Comparison of ENCODE assay signal across 11 cellular contexts in the genomic region with DNA sequence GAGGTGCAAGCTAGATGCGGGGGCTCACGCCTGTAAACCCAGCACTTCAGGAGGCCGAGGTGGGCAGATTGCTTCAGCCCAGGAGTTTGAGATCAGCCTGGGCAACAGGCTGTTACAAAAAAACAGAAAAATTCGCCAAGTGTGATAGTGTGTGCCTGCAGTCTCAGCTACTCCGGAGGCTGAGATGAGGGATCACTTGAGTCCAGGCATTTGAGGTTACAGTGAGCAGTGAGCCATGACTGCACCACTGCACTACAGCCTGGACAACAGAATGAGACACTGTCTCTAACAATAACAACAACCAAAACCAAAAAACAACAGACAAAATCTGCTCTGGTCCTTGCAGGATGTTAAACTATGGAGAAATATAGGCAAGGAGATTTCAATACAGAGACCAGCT. TPM values are rescaled to one million over a fixed set of nuclear protein-coding genes. Genes with fewer than 3 reads are reported as not detected.
A peak's percentile ranks its signal among the peaks of the same experiment; 100 is the strongest.
DNase-seq lines count a peak whose midpoint lies in the region; FAIRE-seq and TF ChIP-seq lines count a peak whose summit lies in the region.
"Had no signal": no experiment of that assay in that cellular context is flagged by ENCODE, and none has a peak within 500 bp of the region (broad histone marks: within the 10 kb centered on the region; RNA-seq: fewer than 3 reads in every experiment).

No MANE protein-coding gene starts in this region.

- no peak overlapping the region for H2BK12ac ChIP-seq in trophoblast cell (ENCODE audit: low read length)

- H3K4me1 ChIP-seq in endothelial cell of umbilical vein (ENCODE audit: control insufficient read depth, extremely low read depth, insufficient read depth, low read length) = peaks cover 34% of the 10 kb centered on the region
- H3K4me1 ChIP-seq in trophoblast cell (ENCODE audit: control insufficient read depth in 1 of 2, insufficient read depth in 2 of 2, low read length in 2 of 2) = peaks cover 6 to 10% of the 10 kb centered on the region in 2 experiments

- peak overlapping the region; percentile 89 for H3K4ac ChIP-seq in trophoblast cell (ENCODE audit: low read depth, low read length)

- H2AFZ ChIP-seq in endothelial cell of umbilical vein (ENCODE audit: low read depth, low read length) (no peak overlapping the region), trophoblast cell (ENCODE audit: insufficient read depth, low read length, poor library complexity) (no peak overlapping the region)

- H4K12ac ChIP-seq in trophoblast cell (ENCODE audit: low read depth, low read length) = no peak overlapping the region

- no peak for TF ChIP-seq POLR2A in GM12891 (IDR thresholded peaks at IDR 0.05; ENCODE audit: low read depth, low read length)
- TF ChIP-seq POLR2A in endothelial cell of umbilical vein (IDR thresholded peaks at IDR 0.05; ENCODE audit: low read depth, low read length) = no peak

- no peaks in the 10 kb centered on the region for H3K9me3 ChIP-seq in endothelial cell of umbilical vein (replicated peaks; ENCODE audit: control insufficient read depth, insufficient read depth, low read length)
- no peaks in the 10 kb centered on the region for H3K9me3 ChIP-seq in trophoblast cell (ENCODE audit: insufficient read depth, low read depth, low read length)
- H3K9me3 ChIP-seq: tibial nerve had no signal

- DNase-seq in GM12891 (ENCODE audit: insufficient read length, low spot score) (no peak), OCI-M1 (lab: John Stamatoyannopoulos, UW) (peak; percentile 20), endothelial cell of umbilical vein (ENCODE audit: low read depth, low spot score) (no peak), trophoblast cell (no peak), Kasumi-1 (lab: John Stamatoyannopoulos, UW) (no peak)
- DNase-seq in stimulated activated naive CD4-positive, alpha-beta T cell (lab: John Stamatoyannopoulos, UW) = no peak
- no peak for DNase-seq in activated CD4-positive, alpha-beta T cell treated with anti-CD3 and anti-CD28 coated beads for 4 hours
- DNase-seq in stimulated activated CD4-positive, alpha-beta T cell treated with anti-CD3 and anti-CD28 coated beads, Interleukin-2, amount 100 ng/mL, for 24 hours = no peak
- DNase-seq: COR-L47 had no signal

- CTCF ChIA-PET in endothelial cell of umbilical vein (lab: Charles Lee) = interaction anchor here (1.0 to 3.7 kb wide), 5 partner anchors 9 to 111 kb away, joined by 4 to 23 read pairs (median 7); a partner anchor contains a TSS

- H3K18ac ChIP-seq in trophoblast cell (ENCODE audit: low read length) = no peak overlapping the region

- H4K91ac ChIP-seq in trophoblast cell (ENCODE audit: low read depth, low read length) = peak overlapping the region; percentile 43

- H2BK5ac ChIP-seq in trophoblast cell (ENCODE audit: low read depth, low read length, poor library complexity) = peak overlapping the region; percentile 6

- peak overlapping the region; percentile 89 for H3K4me2 ChIP-seq in endothelial cell of umbilical vein (ENCODE audit: insufficient read depth, low read length)
- H3K4me2 ChIP-seq in trophoblast cell (ENCODE audit: low read length) = no peak overlapping the region

- WGBS in trophoblast cell (ENCODE audit: extremely low coverage, insufficient coverage, insufficient read length) = no CpG with 5 or more reads among the region's 5 CpGs

- H3K9ac ChIP-seq in endothelial cell of umbilical vein (replicated peaks; ENCODE audit: extremely low read depth, insufficient read depth, low read length) = peak overlapping the region; percentile 27
- no peak overlapping the region for H3K9ac ChIP-seq in trophoblast cell (ENCODE audit: low read length)

- intact Hi-C loops in endothelial cell of umbilical vein (cut with micrococcal nuclease) = loop anchor here (1.0 kb wide), 2 partner anchors 10 to 12 kb away; no protein-coding TSS in a partner anchor

- H2AK5ac ChIP-seq in trophoblast cell (ENCODE audit: low read length) = no peak overlapping the region

- H3K4me3 ChIP-seq in endothelial cell of umbilical vein (replicated peaks in 1 of 3; ENCODE audit: insufficient read depth in 1 of 3, low read depth in 1 of 3, low read length in 3 of 3) = no peak overlapping the region
- H3K4me3 ChIP-seq in trophoblast cell (ENCODE audit: low read depth, low read length) = no peak overlapping the region
- H3K4me3 ChIP-seq: tibial nerve had no signal

- no peak for FAIRE-seq in GM12891 (lab: Jason Lieb, UNC)
- FAIRE-seq in endothelial cell of umbilical vein (lab: Jason Lieb, UNC) = no peak

- no peak overlapping the region for H4K8ac ChIP-seq in trophoblast cell (ENCODE audit: low read depth, low read length)

- no peaks in the 10 kb centered on the region for H3K36me3 ChIP-seq in endothelial cell of umbilical vein (ENCODE audit: control insufficient read depth in 2 of 2, extremely low read depth in 1 of 2, insufficient read depth in 2 of 2, low read length in 2 of 2)
- no peaks in the 10 kb centered on the region for H3K36me3 ChIP-seq in trophoblast cell (ENCODE audit: control insufficient read depth in 1 of 2, insufficient read depth in 2 of 2, low read length in 2 of 2)

- no peaks in the 10 kb centered on the region for H3K9me1 ChIP-seq in endothelial cell of umbilical vein (replicated peaks; ENCODE audit: control insufficient read depth, extremely low read depth, insufficient read depth, low read length)

- no peak overlapping the region for H3K23ac ChIP-seq in trophoblast cell (ENCODE audit: low read length)

- peaks cover 16% of the 10 kb centered on the region for H4K20me1 ChIP-seq in endothelial cell of umbilical vein (replicated peaks; ENCODE audit: control insufficient read depth, extremely low read depth, insufficient read depth, low read length)

- dilution Hi-C loops in endothelial cell of umbilical vein (cut with MboI; ENCODE audit: extremely low pct_ligation_motif_present, low sequenced_read_pairs) = no loop called here

- no peak for TF ChIP-seq CTCF in endothelial cell of umbilical vein (IDR thresholded peaks at IDR 0.05; ENCODE audit: extremely low read depth in 1 of 2, insufficient read depth in 1 of 2, low read depth in 1 of 2, low read length in 2 of 2)

- no TSS peak for BruUV-seq in endothelial cell of umbilical vein (replicated peaks; lab: Mats Ljungman, UMichigan)

- H3K27me3 ChIP-seq in endothelial cell of umbilical vein (ENCODE audit: control insufficient read depth in 2 of 2, insufficient read depth in 2 of 2, low read length in 2 of 2) (no peaks in the 10 kb centered on the region), trophoblast cell (ENCODE audit: insufficient read depth, low read length) (no peaks in the 10 kb centered on the region)
- H3K27me3 ChIP-seq: tibial nerve had no signal

- H3K79me2 ChIP-seq in endothelial cell of umbilical vein (ENCODE audit: control insufficient read depth, insufficient read depth, low read length) = peaks cover 87% of the 10 kb centered on the region
- H3K79me2 ChIP-seq in trophoblast cell (ENCODE audit: control insufficient read depth, insufficient read depth, low read length, poor library complexity) = peaks cover 7% of the 10 kb centered on the region

- peak overlapping the region; percentile 78 for H3K27ac ChIP-seq in endothelial cell of umbilical vein (ENCODE audit: insufficient read depth, low read depth, low read length)
- H3K27ac ChIP-seq in trophoblast cell (ENCODE audit: low read depth, low read length) = no peak overlapping the region
- H3K27ac ChIP-seq: tibial nerve had no signal

- no peak overlapping the region for H2BK120ac ChIP-seq in trophoblast cell (ENCODE audit: insufficient read depth, low read length, poor library complexity)

- no peaks in the 10 kb centered on the region for H3K79me1 ChIP-seq in trophoblast cell (ENCODE audit: low read length)

- POLR2A ChIA-PET in endothelial cell of umbilical vein (lab: Charles Lee) = no interaction called here

- no peak overlapping the region for H3K14ac ChIP-seq in trophoblast cell (ENCODE audit: low read length)

TF ChIP-seq in GM12891, 5 proteins besides CTCF, POLR2A, EP300 and RAD21:
- TF ChIP-seq PAX5 (IDR thresholded peaks at IDR 0.05; ENCODE audit: insufficient read depth, low read length, severe bottlenecking) = peak; percentile 27
- TF ChIP-seq POLR2AphosphoS5 (IDR thresholded peaks at IDR 0.05; ENCODE audit: low read depth, low read length) = no peak

TF ChIP-seq in endothelial cell of umbilical vein, 7 proteins besides CTCF, POLR2A, EP300 and RAD21 (continues in another document):
- TF ChIP-seq MYC (IDR thresholded peaks at IDR 0.05; ENCODE audit: low read depth, low read length) (no peak), JUN (IDR thresholded peaks at IDR 0.05; ENCODE audit: borderline replicate concordance, insufficient read depth, insufficient read length, low read depth) (no peak), GATA2 (IDR thresholded peaks at IDR 0.05; ENCODE audit: insufficient read depth, insufficient read length, low read depth, low read length) (no peak), POLR2AphosphoS5 (IDR thresholded peaks at IDR 0.05; ENCODE audit: insufficient read depth, low read depth, low read length) (no peak)
- TF ChIP-seq, protein P1, sequence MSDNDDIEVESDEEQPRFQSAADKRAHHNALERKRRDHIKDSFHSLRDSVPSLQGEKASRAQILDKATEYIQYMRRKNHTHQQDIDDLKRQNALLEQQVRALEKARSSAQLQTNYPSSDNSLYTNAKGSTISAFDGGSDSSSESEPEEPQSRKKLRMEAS (IDR thresholded peaks at IDR 0.05; ENCODE audit: insufficient read depth, insufficient read length) = no peak

RNA-seq across cellular contexts. Expression of a gene that starts 13.9 kb away (rescaled TPM):
- polyA plus RNA-seq in GM12891 (2012; ENCODE audit: low read depth, missing spikeins) = 4.5 TPM
- total RNA-seq in endothelial cell of umbilical vein = 47.8 and 50.2 TPM in 2 replicates
- polyA plus RNA-seq in endothelial cell of umbilical vein = 16.9 and 20.9 TPM in 2 replicates
- polyA plus RNA-seq in endothelial cell of umbilical vein (2011; cell fraction: cytosol; rRNA removed) = 17.7 and 18.2 TPM in 2 replicates
- 32.9 and 35.0 TPM in 2 replicates for polyA plus RNA-seq in endothelial cell of umbilical vein (2011; cell fraction: nucleus; rRNA removed)
- polyA plus RNA-seq in endothelial cell of umbilical vein (2012) = 16.3 and 21.4 TPM in 2 replicates
- 46.4 and 53.0 TPM in 2 replicates for polyA minus RNA-seq in endothelial cell of umbilical vein
- 14.6 TPM for polyA minus RNA-seq in endothelial cell of umbilical vein (2011; cell fraction: cytosol; rRNA and poly(A)+ RNA removed)
- polyA minus RNA-seq in endothelial cell of umbilical vein (2011; cell fraction: nucleus; rRNA and poly(A)+ RNA removed) = 31.0 and 41.6 TPM in 2 replicates
- 31.7 and 35.2 TPM in 2 replicates for polyA plus RNA-seq in trophoblast cell (2013)

RNA-seq across cellular contexts. Expression of a gene that starts 28.1 kb away (rescaled TPM):
- polyA plus RNA-seq in GM12891 (2012; ENCODE audit: low read depth, missing spikeins) = not detected
- total RNA-seq in endothelial cell of umbilical vein = not detected in 2 replicates
- not detected in 2 replicates for polyA plus RNA-seq in endothelial cell of umbilical vein
- polyA plus RNA-seq in endothelial cell of umbilical vein (2011; cell fraction: cytosol; rRNA removed) = not detected in 2 replicates
- polyA plus RNA-seq in endothelial cell of umbilical vein (2011; cell fraction: nucleus; rRNA removed) = not detected in 2 replicates
- polyA plus RNA-seq in endothelial cell of umbilical vein (2012) = not detected in 2 replicates
- not detected in 2 replicates for polyA minus RNA-seq in endothelial cell of umbilical vein
- not detected for polyA minus RNA-seq in endothelial cell of umbilical vein (2011; cell fraction: cytosol; rRNA and poly(A)+ RNA removed)
- not detected in 2 replicates for polyA minus RNA-seq in endothelial cell of umbilical vein (2011; cell fraction: nucleus; rRNA and poly(A)+ RNA removed)
- 0.31 and 0.40 TPM in 2 replicates for polyA plus RNA-seq in trophoblast cell (2013)
- total RNA-seq: activated T-helper 2 cell treated with anti-CD3 and anti-CD28 coated beads, Interferon-gamma antibody, Interleukin-2, Interleukin-4, amounts not matched to agents 10 μg/mL and 5 μg/mL and 100 μg/mL, durations not matched to agents 14 hours and 24 hours and 36 hours; tibial nerve had no signal
